ENCODE assay signal across 8 cellular contexts in the genomic region with DNA sequence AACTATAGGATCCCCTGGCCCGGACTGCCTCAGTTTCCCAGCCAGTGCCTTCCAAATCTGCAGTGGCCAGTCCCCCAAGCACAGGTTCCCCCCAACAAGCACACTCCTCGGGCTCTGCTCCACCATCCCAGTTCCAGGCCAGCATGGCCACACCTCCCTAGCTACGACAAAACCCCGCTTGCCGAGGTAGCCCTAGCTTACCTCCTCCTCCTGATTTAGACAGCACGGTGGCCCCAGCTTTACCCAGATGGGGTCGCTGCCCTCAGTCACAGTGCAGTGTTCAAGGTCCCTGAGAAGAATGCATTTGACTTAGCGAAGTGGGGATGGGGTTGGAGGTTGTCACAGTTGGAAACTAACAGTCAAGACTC. TPM values are rescaled to one million over a fixed set of nuclear protein-coding genes. Genes with fewer than 3 reads are reported as not detected.
DNase-seq lines count a peak whose midpoint lies in the region; ATAC-seq lines count a peak whose summit lies in the region.

No MANE protein-coding gene starts in this region.

- peak overlapping the region; percentile 54 to 81 for H3K4me3 ChIP-seq in stomach smooth muscle (ENCODE audit: low read length in 2 of 2)

- peaks cover 15% of the 10 kb centered on the region for H3K27me3 Mint-ChIP-seq in activated CD4-positive, alpha-beta T cell treated with anti-CD3 and anti-CD28 coated beads for 36 hours
- peaks cover 4% of the 10 kb centered on the region for H3K27me3 Mint-ChIP-seq in activated T-helper 17 cell treated with anti-CD3 and anti-CD28 coated beads, Interleukin-2, amount 50 U/mL, for 72 hours

- DNase-seq in activated CD4-positive, alpha-beta T cell treated with anti-CD3 and anti-CD28 coated beads for 36 hours = peak; percentile 43
- no peak for DNase-seq in activated CD4-positive, alpha-beta T cell treated with anti-CD3 and anti-CD28 coated beads, Interleukin-2, amount 50 U/mL, for 48 hours
- peak; percentile 32 for DNase-seq in iPS-NIHi11 (ENCODE audit: low spot score)
- no peak for DNase-seq in NCI-H446 (lab: John Stamatoyannopoulos, UW)
- no peak for DNase-seq in DMS79 (lab: John Stamatoyannopoulos, UW)
- DNase-seq in HCEC 1CT = no peak

- H3K4me3 Mint-ChIP-seq in activated CD4-positive, alpha-beta T cell treated with anti-CD3 and anti-CD28 coated beads for 36 hours = peak overlapping the region; percentile 68
- H3K4me3 Mint-ChIP-seq in activated T-helper 17 cell treated with anti-CD3 and anti-CD28 coated beads, Interleukin-2, amount 50 U/mL, for 72 hours = peak overlapping the region; percentile 77

- H3K27me3 ChIP-seq in stomach smooth muscle (ENCODE audit: control insufficient read depth in 1 of 2, insufficient read depth in 2 of 2, low read length in 2 of 2) = no peaks in the 10 kb centered on the region

- peaks cover 24% of the 10 kb centered on the region for H3K4me1 Mint-ChIP-seq in activated CD4-positive, alpha-beta T cell treated with anti-CD3 and anti-CD28 coated beads for 36 hours
- H3K4me1 Mint-ChIP-seq in activated T-helper 17 cell treated with anti-CD3 and anti-CD28 coated beads, Interleukin-2, amount 50 U/mL, for 72 hours = peaks cover 10% of the 10 kb centered on the region

- H3K36me3 Mint-ChIP-seq in activated CD4-positive, alpha-beta T cell treated with anti-CD3 and anti-CD28 coated beads for 36 hours (ENCODE audit: low read depth) = no peaks in the 10 kb centered on the region
- H3K36me3 Mint-ChIP-seq in activated T-helper 17 cell treated with anti-CD3 and anti-CD28 coated beads, Interleukin-2, amount 50 U/mL, for 72 hours (ENCODE audit: low read depth) = peaks cover 6% of the 10 kb centered on the region

- H3K9me3 ChIP-seq in stomach smooth muscle (ENCODE audit: control insufficient read depth in 2 of 2, low read length in 2 of 2) = no peaks in the 10 kb centered on the region

- no peaks in the 10 kb centered on the region for H3K9me3 Mint-ChIP-seq in activated CD4-positive, alpha-beta T cell treated with anti-CD3 and anti-CD28 coated beads for 36 hours (ENCODE audit: low read depth)
- no peaks in the 10 kb centered on the region for H3K9me3 Mint-ChIP-seq in activated T-helper 17 cell treated with anti-CD3 and anti-CD28 coated beads, Interleukin-2, amount 50 U/mL, for 72 hours

- no peak for ATAC-seq in activated CD4-positive, alpha-beta T cell treated with anti-CD3 and anti-CD28 coated beads for 36 hours
- no peak for ATAC-seq in activated T-helper 17 cell treated with anti-CD3 and anti-CD28 coated beads, Interleukin-2, amount 50 U/mL, for 72 hours (replicated peaks)

- no peaks in the 10 kb centered on the region for H3K36me3 ChIP-seq in stomach smooth muscle (ENCODE audit: control insufficient read depth in 2 of 2, insufficient read depth in 2 of 2, low read length in 2 of 2)

- intact Hi-C loops in activated CD4-positive, alpha-beta T cell treated with anti-CD3 and anti-CD28 coated beads for 36 hours (cut with DNase I, micrococcal nuclease) = loop anchor here (1.0 to 10.0 kb wide), 16 partner anchors 22 to 904 kb away; a partner anchor contains a TSS

- peaks cover 19% of the 10 kb centered on the region for H3K4me1 ChIP-seq in stomach smooth muscle (ENCODE audit: control insufficient read depth, insufficient read depth, low read length)

- CTCF ChIA-PET in activated CD4-positive, alpha-beta T cell treated with anti-CD3 and anti-CD28 coated beads for 36 hours (lab: Charles Lee) = interaction anchor here (0.6 to 2.5 kb wide), 5 partner anchors 7 to 692 kb away, joined by 3 to 9 read pairs (median 4); no protein-coding TSS in a partner anchor

- no peak overlapping the region for H3K27ac Mint-ChIP-seq in activated CD4-positive, alpha-beta T cell treated with anti-CD3 and anti-CD28 coated beads for 36 hours
- peak overlapping the region; percentile 85 for H3K27ac Mint-ChIP-seq in activated T-helper 17 cell treated with anti-CD3 and anti-CD28 coated beads, Interleukin-2, amount 50 U/mL, for 72 hours

- H3K27ac ChIP-seq in stomach smooth muscle (ENCODE audit: low read length) = peak overlapping the region; percentile 24

- POLR2A ChIA-PET in activated CD4-positive, alpha-beta T cell treated with anti-CD3 and anti-CD28 coated beads for 36 hours (lab: Charles Lee) = interaction anchor here (0.9 to 1.8 kb wide), 4 partner anchors 16 to 218 kb away, joined by 4 to 6 read pairs (median 5); a partner anchor contains a TSS

- no peak overlapping the region for H3K9ac ChIP-seq in stomach smooth muscle (ENCODE audit: low read length in 2 of 2)

RNA-seq across cellular contexts. Expression of a gene that starts 40.8 kb away (rescaled TPM):
- total RNA-seq in activated CD4-positive, alpha-beta T cell treated with anti-CD3 and anti-CD28 coated beads for 36 hours = 1 to 10 TPM; 2.5 to 3.4 TPM
- total RNA-seq in activated T-helper 17 cell treated with anti-CD3 and anti-CD28 coated beads, Interleukin-2, amount 50 U/mL, for 72 hours = 1 to 10 TPM; 2.8 to 5.1 TPM

Comparison
In these comparisons a context has a peak if more than half of its experiments do, and no peak if none do; other contexts are left out.
1. DNase-seq: peak in activated CD4-positive, alpha-beta T cell treated with anti-CD3 and anti-CD28 coated beads for 36 hours (single experiment) and iPS-NIHi11 (single experiment); none in activated CD4-positive, alpha-beta T cell treated with anti-CD3 and anti-CD28 coated beads, Interleukin-2, amount 50 U/mL, for 48 hours (0 of 2), NCI-H446 (0 of 2), DMS79 (single experiment) and HCEC 1CT (single experiment).